ENCODE assay signal across 24 cellular contexts in the genomic region with DNA sequence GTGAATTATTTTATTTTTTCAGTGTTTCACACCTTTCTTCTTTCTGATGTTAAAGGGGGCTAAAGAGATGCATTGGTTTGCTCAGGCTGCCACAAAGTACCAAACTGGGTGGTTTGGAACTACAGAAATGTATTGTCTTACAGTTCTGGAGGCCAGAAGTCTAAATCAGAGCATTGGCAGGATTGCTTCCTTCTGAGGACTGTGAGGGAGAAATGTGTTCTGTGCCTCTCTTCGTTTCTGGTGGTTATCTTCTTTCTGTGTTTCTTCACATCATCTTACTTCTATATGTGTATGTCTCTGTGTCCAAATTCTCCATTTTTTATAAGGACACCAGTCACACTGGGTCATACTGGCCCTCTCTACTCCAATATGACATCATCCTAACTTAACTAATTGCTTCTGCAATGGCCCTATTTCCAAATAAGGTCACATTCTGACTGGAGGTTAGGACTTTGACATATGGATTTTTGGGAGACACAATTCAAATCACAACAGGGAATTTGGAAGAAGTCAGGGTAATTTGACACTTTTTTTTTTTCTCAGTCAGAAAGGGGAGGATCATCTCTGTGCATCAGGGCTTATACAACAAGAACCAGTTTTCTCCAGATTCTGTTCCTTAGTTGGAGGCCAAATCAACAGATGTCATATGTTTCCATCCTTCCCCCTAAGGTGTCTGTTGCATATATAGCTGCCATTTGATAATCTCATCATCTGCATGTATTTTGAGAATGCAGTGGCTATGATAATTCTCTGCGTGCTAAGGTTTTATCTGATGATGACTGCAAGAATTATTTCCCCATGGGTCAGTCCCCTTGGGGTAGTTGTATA.
"Had no signal": no experiment of that assay in that cellular context is flagged by ENCODE, and none has a peak within 500 bp of the region (broad histone marks: within the 10 kb centered on the region; RNA-seq: fewer than 3 reads in every experiment).

No MANE protein-coding gene starts in this region.

- DNase-seq: activated B cell treated with CpG ODN at 0.5 μM for 24 hours; activated CD4-positive, alpha-beta T cell treated with anti-CD3 and anti-CD28 coated beads for 36 hours; activated CD4-positive, alpha-beta T cell treated with anti-CD3 and anti-CD28 coated beads, Interleukin-2, amount 50 U/mL, for 4 hours; activated CD8-positive, alpha-beta memory T cell treated with anti-CD3 and anti-CD28 coated beads, Interleukin-2, amount 50 U/mL, for 48 hours; activated naive CD4-positive, alpha-beta T cell treated with Interleukin-2 at 50 U/mL for 16 hours; activated naive CD8-positive, alpha-beta T cell treated with anti-CD3 and anti-CD28 coated beads for 36 hours; activated T-cell treated with anti-CD3 and anti-CD28 coated beads, Interleukin-2, amount 50 U/mL, for 4 hours; central memory CD4-positive, alpha-beta T cell; dermis blood vessel endothelial cell; effector CD8-positive, alpha-beta T cell; foreskin melanocyte; kidney glomerular epithelial cell; left ventricle myocardium inferior; mammary epithelial cell; naive thymus-derived CD8-positive, alpha-beta T cell; pancreas; psoas muscle; stimulated activated CD4-positive, alpha-beta T cell treated with anti-CD3 and anti-CD28 coated beads, Interleukin-4, amount 100 ng/mL, for 4 hours; stimulated activated naive CD8-positive, alpha-beta T cell treated with anti-CD3 and anti-CD28 coated beads, Interleukin-15, Interleukin-2, amounts not matched to agents 100 U/mL and 50 U/mL, for 24 hours had no signal

- H3K36me3 ChIP-seq: left ventricle myocardium inferior, pancreas, right atrium auricular region, tibial nerve had no signal

- H3K36me3 Mint-ChIP-seq: activated naive CD8-positive, alpha-beta T cell treated with anti-CD3 and anti-CD28 coated beads for 36 hours; mesothelial cell of epicardium; naive thymus-derived CD8-positive, alpha-beta T cell had no signal

- H2AFZ ChIP-seq: hepatocyte had no signal

- H3K4me2 ChIP-seq: hepatocyte had no signal

- H3K27me3 Mint-ChIP-seq: activated B cell treated with CpG ODN at 0.5 μM for 24 hours had no signal

- H3K4me1 ChIP-seq: pancreas, psoas muscle had no signal

- H3K4me3 ChIP-seq: hepatocyte, left ventricle myocardium inferior, pancreas, psoas muscle, right atrium auricular region, tibial nerve had no signal

- H3K79me2 ChIP-seq: hepatocyte had no signal

- H3K4me3 Mint-ChIP-seq: activated B cell treated with CpG ODN at 0.5 μM for 24 hours; activated CD4-positive, alpha-beta T cell treated with anti-CD3 and anti-CD28 coated beads for 36 hours; activated naive CD8-positive, alpha-beta T cell treated with anti-CD3 and anti-CD28 coated beads for 36 hours; activated T-cell treated with anti-CD3 and anti-CD28 coated beads, Interleukin-2, amount 50 U/mL, for 4 hours; mesothelial cell of epicardium; naive thymus-derived CD8-positive, alpha-beta T cell had no signal

- H3K9me3 Mint-ChIP-seq: activated B cell treated with CpG ODN at 0.5 μM for 24 hours; activated naive CD8-positive, alpha-beta T cell treated with anti-CD3 and anti-CD28 coated beads for 36 hours; activated T-cell treated with anti-CD3 and anti-CD28 coated beads, Interleukin-2, amount 50 U/mL, for 4 hours; mesothelial cell of epicardium; naive thymus-derived CD8-positive, alpha-beta T cell had no signal

- H3K27ac Mint-ChIP-seq: activated B cell treated with CpG ODN at 0.5 μM for 24 hours; activated CD4-positive, alpha-beta T cell treated with anti-CD3 and anti-CD28 coated beads for 36 hours; activated naive CD8-positive, alpha-beta T cell treated with anti-CD3 and anti-CD28 coated beads for 36 hours; mesothelial cell of epicardium; naive thymus-derived CD8-positive, alpha-beta T cell had no signal

- H3K27me3 ChIP-seq: hepatocyte, pancreas, right atrium auricular region, tibial nerve had no signal

- FAIRE-seq: astrocyte, pancreas had no signal

- ATAC-seq: activated CD4-positive, alpha-beta T cell treated with anti-CD3 and anti-CD28 coated beads for 36 hours; activated T-cell treated with anti-CD3 and anti-CD28 coated beads, Interleukin-2, amount 50 U/mL, for 4 hours; naive thymus-derived CD8-positive, alpha-beta T cell; pancreas; psoas muscle; stimulated activated naive CD8-positive, alpha-beta T cell treated with anti-CD3 and anti-CD28 coated beads, Interleukin-15, Interleukin-2, amounts not matched to agents 100 U/mL and 50 U/mL, for 24 hours had no signal

- H3K27ac ChIP-seq: hepatocyte, left ventricle myocardium inferior, pancreas, psoas muscle, right atrium auricular region, tibial nerve had no signal

- H3K9me3 ChIP-seq: left ventricle myocardium inferior, pancreas, psoas muscle, right atrium auricular region, tibial nerve had no signal
